In the genomic region with DNA sequence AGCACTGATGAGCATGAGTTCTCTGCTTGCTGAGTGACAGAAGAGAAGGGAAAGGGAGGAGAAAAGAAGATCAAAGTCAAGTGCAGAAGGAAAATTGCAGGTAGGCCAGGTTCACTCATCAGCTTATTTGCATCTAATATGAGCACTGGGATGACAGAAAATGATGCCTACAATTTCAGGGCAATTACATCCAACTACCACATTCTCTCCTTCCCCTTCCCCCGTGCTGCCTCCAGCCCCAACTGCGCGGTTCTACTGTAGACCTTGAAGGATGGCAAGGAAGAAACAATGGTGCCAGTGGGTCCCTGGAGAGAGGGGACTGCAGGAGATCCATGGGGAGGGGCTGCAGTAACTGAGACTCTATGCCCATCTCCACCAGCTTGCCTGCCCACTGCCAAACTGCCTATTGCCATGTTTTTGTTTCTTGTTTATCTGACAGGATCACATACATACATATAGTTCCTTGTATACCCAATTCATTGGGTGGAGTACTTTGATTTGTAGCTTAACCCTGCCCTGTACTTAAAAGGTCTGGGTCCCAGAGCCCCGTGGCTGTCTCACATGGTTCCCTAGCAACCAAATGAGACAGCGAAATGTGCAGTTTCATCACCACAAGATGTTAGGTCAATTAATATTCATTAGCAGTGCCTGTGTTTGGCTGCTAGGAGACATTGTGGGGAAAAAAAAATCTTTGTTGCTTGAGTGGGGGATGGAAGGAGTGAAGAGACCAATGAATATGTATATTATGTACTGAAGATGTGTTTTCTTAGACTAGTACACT, we compare ENCODE assay signal across 12 cellular contexts.
DNase-seq lines count a peak whose midpoint lies in the region; TF ChIP-seq lines count a peak whose summit lies in the region.
"Had no signal": no experiment of that assay in that cellular context is flagged by ENCODE, and none has a peak within 500 bp of the region (broad histone marks: within the 10 kb centered on the region; RNA-seq: fewer than 3 reads in every experiment).

No MANE protein-coding gene starts in this region.

- H3K36me3 ChIP-seq in A673 (ENCODE audit: insufficient read depth, low read length, poor library complexity, severe bottlenecking), result no peaks in the 10 kb centered on the region
- H3K36me3 ChIP-seq in GM23248 (ENCODE audit: low read depth), result no peaks in the 10 kb centered on the region
- H3K36me3 ChIP-seq: upper lobe of left lung had no signal

- H3K27me3 ChIP-seq in A673 (replicated peaks; ENCODE audit: insufficient read depth, low read depth, low read length, poor library complexity), result no peaks in the 10 kb centered on the region
- H3K27me3 ChIP-seq in layer of hippocampus (ENCODE audit: control insufficient read depth, insufficient read depth, low read length), result no peaks in the 10 kb centered on the region
- no peaks in the 10 kb centered on the region; the same call in 1 of the 2 replicates for H3K27me3 ChIP-seq in GM23248 (replicated peaks; ENCODE audit: insufficient read depth)
- H3K27me3 ChIP-seq: upper lobe of left lung had no signal

- WGBS in GM23248 (ENCODE audit: low coverage in 1 of 2, low lambda C conversion rate in 2 of 2, missing lambda C conversion rate in 2 of 2), 2 experiments, result 57 to 61% methylated on average over 5 of the region's 5 CpGs

- BruUV-seq in A673 (replicated peaks; lab: Mats Ljungman, UMichigan), result no TSS peak

- H3K4me1 ChIP-seq in A673 (ENCODE audit: insufficient read depth, low read length, poor library complexity, severe bottlenecking) (peaks cover 10% of the 10 kb centered on the region), GM23248 (ENCODE audit: insufficient read depth) (no peaks in the 10 kb centered on the region)
- H3K4me1 ChIP-seq: upper lobe of left lung had no signal

- H3K27ac ChIP-seq in A673 (ENCODE audit: low read depth, low read length, poor library complexity, severe bottlenecking) (no peak overlapping the region), layer of hippocampus (ENCODE audit: low read depth, low read length) (peak overlapping the region; percentile 15), GM23248 (no peak overlapping the region)
- H3K27ac ChIP-seq: upper lobe of left lung had no signal

- H3K9ac ChIP-seq in GM23248, result no peak overlapping the region

- POLR2A ChIA-PET in A673 (lab: Charles Lee; ENCODE audit: low non-redundant PET), result no interaction called here

- H3K79me2 ChIP-seq in GM23248 (ENCODE audit: insufficient read depth), result no peaks in the 10 kb centered on the region

- CTCF ChIA-PET in A673 (lab: Charles Lee), result no interaction called here

- H4K20me1 ChIP-seq in GM23248 (ENCODE audit: insufficient read depth), result no peaks in the 10 kb centered on the region

- H3K4me3 ChIP-seq in A673 (ENCODE audit: low read depth, low read length, poor library complexity, severe bottlenecking), result no peak overlapping the region
- no peak overlapping the region for H3K4me3 ChIP-seq in GM23248
- H3K4me3 ChIP-seq: upper lobe of left lung had no signal

- no peaks in the 10 kb centered on the region for H3K9me2 ChIP-seq in GM23248 (ENCODE audit: insufficient read depth)

- H3K9me3 ChIP-seq in A673 (ENCODE audit: low read depth, low read length, poor library complexity, severe bottlenecking), result no peaks in the 10 kb centered on the region
- H3K9me3 ChIP-seq in GM23248 (ENCODE audit: low read depth), result no peaks in the 10 kb centered on the region
- H3K9me3 ChIP-seq: upper lobe of left lung had no signal

- no peak for TF ChIP-seq CTCF in A673 (conservative IDR thresholded peaks at IDR 0.05; ENCODE audit: low read depth, low read length)

- no peaks in the 10 kb centered on the region for H3F3A ChIP-seq in GM23248 (ENCODE audit: insufficient read depth)

- in situ Hi-C loops in GM23248 (cut with MboI), result no loop called here

- DNase-seq in A673 (ENCODE audit: low spot score) (peak; percentile 86), NCI-H1092 (lab: John Stamatoyannopoulos, UW) (peak; percentile 16), NCI-H748 treated with DMSO at 0.1 percent for 48 hours (lab: John Stamatoyannopoulos, UW) (peak; percentile 42), GM23248 (no peak), epidermal melanocyte (ENCODE audit: insufficient read length, low spot score) (no peak), posterior vena cava (ENCODE audit: low spot score) (no peak)
- no peak for DNase-seq in stimulated activated naive CD4-positive, alpha-beta T cell treated with Interleukin-2 at 50 U/mL for 16 hours (lab: John Stamatoyannopoulos, UW)
- DNase-seq: activated naive CD4-positive, alpha-beta T cell; mesendoderm; T-cell; upper lobe of left lung had no signal

- intact Hi-C loops in A673 (cut with micrococcal nuclease; ENCODE audit: unreplicated experiment), result no loop called here
- intact Hi-C loops in posterior vena cava (cut with DNase I), result no loop called here

- no peak overlapping the region for H2AFZ ChIP-seq in GM23248

- no peak overlapping the region for H3K4me2 ChIP-seq in GM23248 (ENCODE audit: unreplicated experiment)

Comparison
In these comparisons a context has a peak if more than half of its experiments do, and no peak if none do; other contexts are left out.
1. DNase-seq: peak in A673 (single experiment), NCI-H1092 (single experiment) and NCI-H748 treated with DMSO at 0.1 percent for 48 hours (single experiment); none in GM23248 (single experiment), epidermal melanocyte (single experiment), stimulated activated naive CD4-positive, alpha-beta T cell treated with Interleukin-2 at 50 U/mL for 16 hours (single experiment) and posterior vena cava (single experiment).